10 cellular contexts compared by ENCODE assay signal in the genomic region with DNA sequence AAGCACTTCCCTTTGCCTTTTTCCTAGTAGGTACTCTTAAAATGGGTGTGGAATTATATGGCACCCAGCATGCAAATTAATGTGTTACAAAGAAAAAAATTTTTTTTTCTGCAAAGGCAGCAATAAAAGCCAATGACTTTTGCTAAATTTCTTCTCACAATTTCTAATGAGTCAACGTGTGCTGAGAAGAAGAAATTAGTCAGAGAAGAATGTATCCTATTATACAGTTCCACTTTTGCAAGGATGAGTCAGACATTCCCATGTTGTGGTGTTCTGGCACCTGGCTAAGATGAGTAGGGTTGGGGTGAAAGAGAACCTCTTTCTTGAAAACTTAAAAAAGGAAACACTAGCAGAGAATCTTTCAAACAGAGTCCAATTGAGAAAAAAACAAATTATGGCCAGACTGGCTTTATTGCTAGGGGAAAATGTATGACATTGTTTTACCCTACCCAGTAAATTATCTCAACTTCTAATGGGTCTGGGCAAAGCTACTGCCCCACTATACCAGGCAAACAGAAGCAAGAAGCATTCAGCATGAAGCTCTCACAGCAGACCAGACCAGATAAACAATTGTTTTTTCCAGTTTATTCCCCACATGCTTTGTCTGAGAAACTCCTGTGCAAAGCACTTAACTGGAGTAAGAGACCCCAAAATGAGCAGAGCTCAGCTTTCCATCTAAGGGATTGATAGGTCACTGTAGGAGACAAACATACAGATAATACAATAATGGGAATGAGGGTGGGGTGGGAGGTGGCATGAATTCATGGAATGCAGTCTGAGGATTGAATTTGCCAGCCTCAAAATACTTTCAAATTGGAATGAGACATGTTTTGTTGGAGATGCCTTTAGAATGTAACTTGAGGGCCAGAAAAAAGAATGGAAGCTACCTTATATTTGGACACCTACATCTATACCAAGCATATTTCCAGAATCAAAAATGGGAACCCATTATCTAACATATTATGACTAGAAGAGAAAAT.
DNase-seq lines count a peak whose midpoint lies in the region; ATAC-seq and TF ChIP-seq lines count a peak whose summit lies in the region.
"Had no signal": no experiment of that assay in that cellular context is flagged by ENCODE, and none has a peak within 500 bp of the region (broad histone marks: within the 10 kb centered on the region; RNA-seq: fewer than 3 reads in every experiment).

No MANE protein-coding gene starts in this region.

- H3K27ac ChIP-seq in Panc1 (ENCODE audit: low read length) (no peak overlapping the region), epithelial cell of prostate (peak overlapping the region; percentile 62), sigmoid colon (no peak overlapping the region)

- peaks cover 10% of the 10 kb centered on the region for H3K9me3 Mint-ChIP-seq in T-helper 2 cell treated with Interferon-gamma antibody and Interleukin-4, amounts not matched to agents 5 μg/mL and 100 μg/mL, for 36 hours

- no peak overlapping the region for H3K27ac Mint-ChIP-seq in T-helper 2 cell treated with Interferon-gamma antibody and Interleukin-4, amounts not matched to agents 5 μg/mL and 100 μg/mL, for 36 hours

- 0 to 34% methylated on average over 1 of the region's 1 CpG for WGBS in sigmoid colon, 2 donors

- POLR2A ChIA-PET in Panc1 (lab: Charles Lee), result no interaction called here

- no peaks in the 10 kb centered on the region for H3K9me3 ChIP-seq in Panc1 (ENCODE audit: control insufficient read depth, insufficient read depth, low read depth, low read length)
- no peaks in the 10 kb centered on the region for H3K9me3 ChIP-seq in sigmoid colon

- TF ChIP-seq EP300 in sigmoid colon (IDR thresholded peaks at IDR 0.05), result no peak

- no peak for TF ChIP-seq POLR2A in sigmoid colon (IDR thresholded peaks at IDR 0.05)

- no peaks in the 10 kb centered on the region for H3K27me3 ChIP-seq in Panc1 (ENCODE audit: control insufficient read depth, insufficient read depth, low read length)
- H3K27me3 ChIP-seq in sigmoid colon, result no peaks in the 10 kb centered on the region

- H3K4me3 Mint-ChIP-seq in T-helper 2 cell treated with Interferon-gamma antibody and Interleukin-4, amounts not matched to agents 5 μg/mL and 100 μg/mL, for 36 hours, result no peak overlapping the region

- H3K4me3 ChIP-seq in Panc1 (ENCODE audit: low read depth in 2 of 2, low read length in 2 of 2) (no peak overlapping the region), sigmoid colon (no peak overlapping the region)

- H3K36me3 ChIP-seq in Panc1 (ENCODE audit: control insufficient read depth, insufficient read depth, low read length), result no peaks in the 10 kb centered on the region
- no peaks in the 10 kb centered on the region for H3K36me3 ChIP-seq in sigmoid colon

- peaks cover 10% of the 10 kb centered on the region for H3K36me3 Mint-ChIP-seq in T-helper 2 cell treated with Interferon-gamma antibody and Interleukin-4, amounts not matched to agents 5 μg/mL and 100 μg/mL, for 36 hours (ENCODE audit: low read depth)

- no TSS peak for BruUV-seq in Panc1 (replicated peaks; lab: Mats Ljungman, UMichigan)

- no peak for TF ChIP-seq CTCF in Panc1 (IDR thresholded peaks at IDR 0.05)
- no peak for TF ChIP-seq CTCF in sigmoid colon (IDR thresholded peaks at IDR 0.05)

- ATAC-seq in Panc1 (0 out of 2 replicates have a peak, but pooled peaks have one; percentile 56), GM21825 (IDR thresholded peaks at IDR 0.05; ENCODE audit: unreplicated experiment) (no peak)

- in situ Hi-C loops in Panc1 (cut with HindIII; ENCODE audit: low pct_unique_long_range_greater_than_20kb, low sequenced_read_pairs), result no loop called here

- H3K4me1 ChIP-seq in Panc1 (ENCODE audit: control insufficient read depth, insufficient read depth, low read length) (no peaks in the 10 kb centered on the region), sigmoid colon (peaks cover 0 to 14% (median 10%) of the 10 kb centered on the region in 4 donors)

- no peaks in the 10 kb centered on the region for H3K27me3 Mint-ChIP-seq in T-helper 2 cell treated with Interferon-gamma antibody and Interleukin-4, amounts not matched to agents 5 μg/mL and 100 μg/mL, for 36 hours (ENCODE audit: low read depth)

- intact Hi-C loops in Panc1 (cut with micrococcal nuclease; ENCODE audit: unreplicated experiment), result no loop called here
- intact Hi-C loops in sigmoid colon (cut with DNase I), result no loop called here

- DNase-seq in T-helper 2 cell treated with Interferon-gamma antibody and Interleukin-4, amounts not matched to agents 5 μg/mL and 100 μg/mL, for 36 hours (ENCODE audit: low spot score), result peak; percentile 57
- no peak for DNase-seq in T-helper 2 cell
- DNase-seq in Panc1 (ENCODE audit: low read depth, low spot score), result no peak
- peak; percentile 67 for DNase-seq in epithelial cell of prostate (ENCODE audit: low read depth, low spot score)
- DNase-seq in stimulated activated CD4-positive, alpha-beta T cell treated with anti-CD3 and anti-CD28 coated beads, Interleukin-4, amount 100 ng/mL, for 24 hours, result peak; percentile 59
- no peak for DNase-seq in sigmoid colon
- DNase-seq in NCI-H1048 (lab: John Stamatoyannopoulos, UW), result no peak
- DNase-seq: NCI-H146, small intestine had no signal

- CTCF ChIA-PET in Panc1 (lab: Charles Lee), result no interaction called here

- H3K4me1 Mint-ChIP-seq in T-helper 2 cell treated with Interferon-gamma antibody and Interleukin-4, amounts not matched to agents 5 μg/mL and 100 μg/mL, for 36 hours (ENCODE audit: low read depth), result peaks cover 19% of the 10 kb centered on the region

Comparison
In these comparisons a context has a peak if more than half of its experiments do, and no peak if none do; other contexts are left out.
1. DNase-seq: peak in T-helper 2 cell treated with Interferon-gamma antibody and Interleukin-4, amounts not matched to agents 5 μg/mL and 100 μg/mL, for 36 hours (single experiment), epithelial cell of prostate (single experiment) and stimulated activated CD4-positive, alpha-beta T cell treated with anti-CD3 and anti-CD28 coated beads, Interleukin-4, amount 100 ng/mL, for 24 hours (single experiment); none in T-helper 2 cell (0 of 5), Panc1 (single experiment), sigmoid colon (single experiment) and NCI-H1048 (single experiment).